21 cellular contexts compared by ENCODE assay signal in genomic region chr7:116669769-116670168, GRCh38.
"Had no signal": no experiment of that assay in that cellular context is flagged by ENCODE, and none has a peak within 500 bp of the region (broad histone marks: within the 10 kb centered on the region; RNA-seq: fewer than 3 reads in every experiment).

No MANE protein-coding gene starts in this region.

- H3K4me2 ChIP-seq: neural progenitor cell had no signal

- H3K27ac ChIP-seq: colonic mucosa, heart right ventricle, neural progenitor cell, pancreas, testis, tibial nerve, upper lobe of right lung, vagina had no signal

- H3K27me3 ChIP-seq: colonic mucosa, pancreas, testis, tibial nerve, vagina had no signal

- H3K36me3 ChIP-seq: colonic mucosa, heart right ventricle, neural progenitor cell, pancreas, spleen, tibial nerve, upper lobe of right lung, vagina had no signal

- H3K4me1 ChIP-seq: colonic mucosa, vagina had no signal

- H3K9ac ChIP-seq: neural progenitor cell had no signal

- H2AFZ ChIP-seq: neural progenitor cell had no signal

- H3K4me3 ChIP-seq: colonic mucosa, heart right ventricle, mucosa of descending colon, neural progenitor cell, pancreas, spleen, testis, tibial nerve, upper lobe of right lung, vagina had no signal

- H3K9me3 ChIP-seq: colonic mucosa, heart right ventricle, mucosa of descending colon, pancreas, testis, tibial nerve, upper lobe of right lung, vagina had no signal

- DNase-seq: colonic mucosa; effector CD4-positive, alpha-beta T cell; erythroblast; heart right ventricle; hypothalamus; kidney glomerular epithelial cell; mucosa of descending colon; natural killer cell; nucleus accumbens; right cardiac atrium; spleen; stimulated activated CD4-positive, alpha-beta T cell treated with anti-CD3 and anti-CD28 coated beads, Interleukin-15, amount 100 ng/mL, for 24 hours; stimulated activated CD4-positive, alpha-beta T cell treated with anti-CD3 and anti-CD28 coated beads, Interleukin-1b, Interleukin-23, amount 100 ng/mL, for 48 hours; stimulated activated CD4-positive, alpha-beta T cell treated with anti-CD3 and anti-CD28 coated beads, Interleukin-4, amount 100 ng/mL, for 24 hours; stimulated activated naive CD8-positive, alpha-beta T cell treated with anti-CD3 and anti-CD28 coated beads, Interleukin-15, amount 100 ng/mL, for 72 hours; testis; upper lobe of right lung had no signal
